In the genomic region with DNA sequence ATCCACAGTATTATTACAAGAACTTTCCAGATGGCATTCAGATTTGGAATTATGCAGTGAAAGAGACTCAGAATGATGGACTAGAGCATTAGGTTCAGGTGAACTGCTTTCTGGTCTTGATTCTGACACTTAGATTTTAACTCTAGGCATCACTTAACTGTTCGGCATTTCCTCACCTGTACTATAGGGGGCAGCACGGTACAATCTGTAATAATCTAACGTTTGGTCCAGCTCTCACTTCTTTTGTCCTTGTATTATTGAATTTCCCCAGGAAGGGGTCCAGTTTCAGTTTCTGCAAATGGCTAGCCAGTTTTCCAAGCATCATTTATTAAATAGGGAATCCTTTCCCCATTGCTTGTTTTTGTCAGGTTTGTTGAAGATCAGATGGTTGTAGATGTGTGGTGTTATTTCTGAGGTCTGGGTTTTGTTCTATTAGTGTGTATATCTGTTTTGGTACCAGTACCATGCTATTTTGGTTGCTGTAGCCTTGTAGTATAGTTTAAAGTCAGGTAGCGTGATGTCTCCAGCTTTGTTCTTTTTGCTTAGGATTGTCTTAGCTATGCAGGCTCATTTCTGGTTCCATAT, we compare ENCODE assay signal across 19 cellular contexts. TPM values are rescaled to one million over a fixed set of nuclear protein-coding genes. Genes with fewer than 3 reads are reported as not detected.
A peak's percentile ranks its signal among the peaks of the same experiment; 100 is the strongest.
DNase-seq lines count a peak whose midpoint lies in the region; FAIRE-seq and TF ChIP-seq lines count a peak whose summit lies in the region.
"Not testable (repeated sequence)": the region's sequence is repeated elsewhere in the genome, so short reads cannot be mapped to it uniquely, and the experiment has no call there.
"Had no signal": no experiment of that assay in that cellular context is flagged by ENCODE, and none has a peak within 500 bp of the region (broad histone marks: within the 10 kb centered on the region; RNA-seq: fewer than 3 reads in every experiment).

No MANE protein-coding gene starts in this region.

- FAIRE-seq in bronchial epithelial cell (lab: Jason Lieb, UNC): not testable (repeated sequence)

- not testable (repeated sequence) for H3K9ac ChIP-seq in NT2/D1 (ENCODE audit: insufficient read length, low read depth)

- H3K27me3 ChIP-seq in NT2/D1 (ENCODE audit: insufficient read depth, insufficient read length); bronchial epithelial cell (ENCODE audit: control insufficient read depth, insufficient read depth, low read length): not testable (repeated sequence)
- peaks cover 65% of the 10 kb centered on the region for H3K27me3 ChIP-seq in WERI-Rb-1 (ENCODE audit: insufficient read depth, low read depth, severe bottlenecking)

- TF ChIP-seq CTCF in HFF-Myc (IDR thresholded peaks at IDR 0.05; ENCODE audit: low read depth, low read length, missing control alignments) (peak; percentile 7), WERI-Rb-1 (IDR thresholded peaks at IDR 0.05; ENCODE audit: low read depth, low read length) (peak; percentile 66), bronchial epithelial cell (IDR thresholded peaks at IDR 0.05; ENCODE audit: insufficient read depth, low read length, severe bottlenecking) (peak; percentile 39)

- H3K27ac ChIP-seq in WERI-Rb-1: not testable (repeated sequence)

- H3K4me3 ChIP-seq in HFF-Myc (replicated peaks; ENCODE audit: low read depth, low read length); NT2/D1 (ENCODE audit: insufficient read length, low read depth); WERI-Rb-1 (ENCODE audit: low read depth, low read length); bronchial epithelial cell (ENCODE audit: low read depth, low read length): not testable (repeated sequence)

- not testable (repeated sequence) for H3K4me1 ChIP-seq in NT2/D1 (ENCODE audit: insufficient read depth, insufficient read length)

- H3K9me3 ChIP-seq in NT2/D1 (ENCODE audit: insufficient read depth, low read length); WERI-Rb-1 (ENCODE audit: severe bottlenecking): not testable (repeated sequence)

- H3K36me3 ChIP-seq in NT2/D1 (ENCODE audit: insufficient read depth, insufficient read length, low read length); WERI-Rb-1; bronchial epithelial cell (ENCODE audit: control insufficient read depth, insufficient read depth, low read length): not testable (repeated sequence)

- DNase-seq in DMS53 treated with DMSO at 0.1 percent for 48 hours (lab: John Stamatoyannopoulos, UW; ENCODE audit: unreplicated experiment): peak; percentile 45
- not testable (repeated sequence) for DNase-seq in HFF-Myc (ENCODE audit: extremely low read depth, low read depth); WERI-Rb-1; bronchial epithelial cell (ENCODE audit: low read depth)
- peak; percentile 3 to 73 (median 29) for DNase-seq in NCI-H1417 (lab: John Stamatoyannopoulos, UW)
- DNase-seq in NT2/D1 (ENCODE audit: low read depth, low spot score): peak; percentile 20
- DNase-seq in iPS-NIHi7 (ENCODE audit: extremely low spot score): peak; percentile 23
- peak; percentile 11 for DNase-seq in stimulated activated CD4-positive, alpha-beta T cell treated with anti-CD3 and anti-CD28 coated beads, Interleukin-15, amount 100 ng/mL, for 24 hours

RNA-seq across cellular contexts. Expression of gene KRTAP19-5, which starts 3.8 kb away (rescaled TPM):
- not detected in 2 replicates for total RNA-seq in bronchial epithelial cell
- total RNA-seq: activated T-helper 1 cell treated with anti-CD3 and anti-CD28 coated beads, Interleukin-12 subunit alpha, Interleukin-12 subunit beta, Interleukin-2, Interleukin-4 antibody, amounts not matched to agents 30 ng/mL and 10 ng/mL and 1 ng/mL, durations not matched to agents 14 hours and 24 hours and 36 hours; H4; heart right ventricle; HT1080; kidney; M059J; mesenteric fat pad; natural killer cell; NCI-H460; posterior vena cava; tibial nerve had no signal

RNA-seq across cellular contexts. Expression of gene KRTAP19-4, which starts 8.7 kb away (rescaled TPM):
- total RNA-seq in bronchial epithelial cell: not detected in 2 replicates
- total RNA-seq: activated T-helper 1 cell treated with anti-CD3 and anti-CD28 coated beads, Interleukin-12 subunit alpha, Interleukin-12 subunit beta, Interleukin-2, Interleukin-4 antibody, amounts not matched to agents 30 ng/mL and 10 ng/mL and 1 ng/mL, durations not matched to agents 14 hours and 24 hours and 36 hours; H4; heart right ventricle; HT1080; kidney; M059J; mesenteric fat pad; natural killer cell; NCI-H460; posterior vena cava; tibial nerve had no signal

RNA-seq across cellular contexts. Expression of gene KRTAP19-3, which starts 13.9 kb away (rescaled TPM):
- not detected in 2 replicates for total RNA-seq in bronchial epithelial cell
- total RNA-seq: activated T-helper 1 cell treated with anti-CD3 and anti-CD28 coated beads, Interleukin-12 subunit alpha, Interleukin-12 subunit beta, Interleukin-2, Interleukin-4 antibody, amounts not matched to agents 30 ng/mL and 10 ng/mL and 1 ng/mL, durations not matched to agents 14 hours and 24 hours and 36 hours; H4; heart right ventricle; HT1080; kidney; M059J; mesenteric fat pad; natural killer cell; NCI-H460; posterior vena cava; tibial nerve had no signal

RNA-seq across cellular contexts. Expression of gene KRTAP19-2, which starts 18.5 kb away (rescaled TPM):
- not detected in 2 replicates for total RNA-seq in bronchial epithelial cell
- total RNA-seq: activated T-helper 1 cell treated with anti-CD3 and anti-CD28 coated beads, Interleukin-12 subunit alpha, Interleukin-12 subunit beta, Interleukin-2, Interleukin-4 antibody, amounts not matched to agents 30 ng/mL and 10 ng/mL and 1 ng/mL, durations not matched to agents 14 hours and 24 hours and 36 hours; H4; heart right ventricle; HT1080; kidney; M059J; mesenteric fat pad; natural killer cell; NCI-H460; posterior vena cava; tibial nerve had no signal

RNA-seq across cellular contexts. Expression of gene KRTAP19-1, which starts 25.5 kb away (rescaled TPM):
- total RNA-seq in bronchial epithelial cell: not detected in 2 replicates
- total RNA-seq: activated T-helper 1 cell treated with anti-CD3 and anti-CD28 coated beads, Interleukin-12 subunit alpha, Interleukin-12 subunit beta, Interleukin-2, Interleukin-4 antibody, amounts not matched to agents 30 ng/mL and 10 ng/mL and 1 ng/mL, durations not matched to agents 14 hours and 24 hours and 36 hours; H4; heart right ventricle; HT1080; kidney; M059J; mesenteric fat pad; natural killer cell; NCI-H460; posterior vena cava; tibial nerve had no signal

Comparison
In these comparisons a context has a peak if more than half of its experiments do, and no peak if none do; other contexts are left out.
1. CTCF ChIP-seq: peak in every context shown above with its lines; median percentile 66 in WERI-Rb-1; 39 in bronchial epithelial cell; 7 in HFF-Myc.